ENCODE assay signal across 1 cellular context in genomic region chr1:11804666-11805453, GRCh38.
TF ChIP-seq lines count a peak whose summit lies in the region.

No MANE protein-coding gene starts in this region.

TF ChIP-seq in K562, 482 proteins besides CTCF, POLR2A, EP300 and RAD21 (continued from another document and continues in another):
- TF ChIP-seq CEBPZ (IDR thresholded peaks at IDR 0.05; ENCODE audit: borderline replicate concordance, low read depth, low read length) (no peak), ZNF507 (tag; conservative IDR thresholded peaks at IDR 0.05) (no peak), ZNF830 (CRISPR knock-in tag; IDR thresholded peaks at IDR 0.05) (no peak), POLR2G (IDR thresholded peaks at IDR 0.05; ENCODE audit: low read depth, low read length) (no peak), ARHGAP35 (IDR thresholded peaks at IDR 0.05; ENCODE audit: partially characterized antibody) (no peak), MTA3 (IDR thresholded peaks at IDR 0.05; ENCODE audit: borderline replicate concordance) (no peak; the same call in 1 of the 2 replicates), NONO (IDR thresholded peaks at IDR 0.05; ENCODE audit: low read depth in 2 of 2, low read length in 1 of 2) (no peak), CBX1 (IDR thresholded peaks at IDR 0.05; ENCODE audit: low read depth) (no peak), ZNF239 (CRISPR knock-in tag; IDR thresholded peaks at IDR 0.05) (no peak), SNRNP70 (optimal IDR thresholded peaks at IDR 0.05; ENCODE audit: low read depth, low read length) (no peak), ZNF280B (CRISPR knock-in tag; IDR thresholded peaks at IDR 0.05) (no peak), TAF1 (IDR thresholded peaks at IDR 0.05; ENCODE audit: control insufficient read depth, extremely low read depth, insufficient read depth, low read length, severe bottlenecking) (peak; percentile 55), SMC3 (conservative IDR thresholded peaks at IDR 0.05; ENCODE audit: insufficient read depth, low read depth, low read length) (no peak), TRIM25 (IDR thresholded peaks at IDR 0.05; ENCODE audit: borderline replicate concordance) (0 out of 2 replicates have a peak, but pooled peaks have one; percentile 15), ATF2 (CRISPR knock-in tag; IDR thresholded peaks at IDR 0.05) (no peak), MAFG (tag; conservative IDR thresholded peaks at IDR 0.05) (no peak), ZBTB26 (CRISPR knock-in tag; IDR thresholded peaks at IDR 0.05) (no peak), HMGN3 (IDR thresholded peaks at IDR 0.05; ENCODE audit: borderline replicate concordance, extremely low read depth, insufficient read length, low read depth, low read length) (no peak), CEBPG (CRISPR knock-in tag; IDR thresholded peaks at IDR 0.05) (no peak), CEBPG (tag; conservative IDR thresholded peaks at IDR 0.05 in 1 of 2, IDR thresholded peaks at IDR 0.05 in 1 of 2) (no peak), CTBP1 (IDR thresholded peaks at IDR 0.05; ENCODE audit: borderline replicate concordance) (no peak), E4F1 (CRISPR knock-in tag; IDR thresholded peaks at IDR 0.05; ENCODE audit: borderline replicate concordance) (no peak), ZNF764 (CRISPR knock-in tag; IDR thresholded peaks at IDR 0.05; ENCODE audit: low read depth) (no peak), SMARCB1 (IDR thresholded peaks at IDR 0.05; ENCODE audit: insufficient read length, low read depth) (no peak), ZNF398 (CRISPR knock-in tag; IDR thresholded peaks at IDR 0.05) (no peak), DEAF1 (CRISPR knock-in tag; IDR thresholded peaks at IDR 0.05) (no peak), MYC (IDR thresholded peaks at IDR 0.05; ENCODE audit: low read depth, low read length) (no peak; the same call in 1 of the 2 replicates), MYC (CRISPR knock-in tag; IDR thresholded peaks at IDR 0.05; ENCODE audit: borderline replicate concordance, low read depth) (no peak), ZNF512 (tag; IDR thresholded peaks at IDR 0.05) (no peak), ZNF23 (CRISPR knock-in tag; IDR thresholded peaks at IDR 0.05) (no peak), ZNF121 (CRISPR knock-in tag; conservative IDR thresholded peaks at IDR 0.05) (no peak), ARID2 (IDR thresholded peaks at IDR 0.05) (peak; percentile 69; the same call in 1 of the 2 replicates), ZNF717 (CRISPR knock-in tag; IDR thresholded peaks at IDR 0.05) (no peak), LCOR (CRISPR knock-in tag; IDR thresholded peaks at IDR 0.05) (no peak), LEF1 (IDR thresholded peaks at IDR 0.05) (no peak), MYBL2 (IDR thresholded peaks at IDR 0.05; ENCODE audit: low read depth) (no peak), MYBL2 (CRISPR knock-in tag; IDR thresholded peaks at IDR 0.05; ENCODE audit: borderline replicate concordance) (no peak), TCF7 (IDR thresholded peaks at IDR 0.05; ENCODE audit: borderline replicate concordance) (no peak), TFE3 (CRISPR knock-in tag; IDR thresholded peaks at IDR 0.05) (no peak), MAZ (CRISPR knock-in tag; conservative IDR thresholded peaks at IDR 0.05 in 1 of 2, IDR thresholded peaks at IDR 0.05 in 1 of 2) (no peak; a peak in 1 of 4 replicates), SIX5 (IDR thresholded peaks at IDR 0.05; ENCODE audit: borderline replicate concordance in 1 of 2, insufficient read depth in 1 of 2, low read depth in 1 of 2, low read length in 2 of 2) (no peak), PKNOX1 (IDR thresholded peaks at IDR 0.05) (no peak), WHSC1 (IDR thresholded peaks at IDR 0.05; ENCODE audit: low read length) (no peak)
